In genomic region chr1:226276987-226277386, GRCh38 we compare ENCODE assay signal across 12 cellular contexts. TPM values are rescaled to one million over a fixed set of nuclear protein-coding genes. Genes with fewer than 3 reads are reported as not detected.
"Had no signal": no experiment of that assay in that cellular context is flagged by ENCODE, and none has a peak within 500 bp of the region (broad histone marks: within the 10 kb centered on the region; RNA-seq: fewer than 3 reads in every experiment).

No MANE protein-coding gene starts in this region.

- H3K4me3 ChIP-seq: GM23248, GM23338, HAP-1 had no signal

- H3K9me3 ChIP-seq: HAP-1 had no signal

- H3K27ac ChIP-seq: GM23248 had no signal

- H2AFZ ChIP-seq: GM23248, GM23338 had no signal

- FAIRE-seq: H1, H54 had no signal

- H3K4me2 ChIP-seq: GM23338 had no signal

- DNase-seq: GM23248, GOT3, H7, H9, HCEC 1CT, HFFc6 had no signal

- H3K9ac ChIP-seq: GM23248 had no signal

- ATAC-seq: GM23338, HCT116 had no signal

- H3K4me1 ChIP-seq: HAP-1 had no signal

RNA-seq across cellular contexts. Expression of gene MIXL1, which starts 53.5 kb away (rescaled TPM):
- total RNA-seq: GM23248, H4 had no signal
- polyA plus RNA-seq: GM23248 had no signal
